In genomic region chr5:169701910-169702451, GRCh38 we compare ENCODE assay signal across 8 cellular contexts.
A peak's percentile ranks its signal among the peaks of the same experiment; 100 is the strongest.
DNase-seq lines count a peak whose midpoint lies in the region; ATAC-seq and TF ChIP-seq lines count a peak whose summit lies in the region.

No MANE protein-coding gene starts in this region.

- H3K4me3 Mint-ChIP-seq in brain: peak overlapping the region in 1 of 5 experiments; percentile 13

- H3K27ac Mint-ChIP-seq in brain: peak overlapping the region in 2 of 5 experiments; percentile 28 to 61

- no peak for TF ChIP-seq EP300 in Ishikawa (IDR thresholded peaks at IDR 0.05; ENCODE audit: borderline replicate concordance)

- H3K36me3 Mint-ChIP-seq in brain: no peaks in the 10 kb centered on the region

- H3K27me3 Mint-ChIP-seq in brain: peaks cover 12% of the 10 kb centered on the region

- no peaks in the 10 kb centered on the region for H3K9me3 Mint-ChIP-seq in brain

- DNase-seq in DMS114 treated with DMSO at 0.1 percent for 48 hours (lab: John Stamatoyannopoulos, UW; ENCODE audit: unreplicated experiment): peak; percentile 30
- DNase-seq in medulla oblongata (ENCODE audit: extremely low spot score): peak; percentile 50
- no peak for DNase-seq in left colon
- DNase-seq in SKM-1 (lab: John Stamatoyannopoulos, UW; ENCODE audit: unreplicated experiment): no peak

- intact Hi-C loops in left colon (cut with DNase I, micrococcal nuclease): no loop called here

- TF ChIP-seq CTCF in brain (conservative IDR thresholded peaks at IDR 0.05): peak; percentile 71 to 80

- ATAC-seq in GM21528 (IDR thresholded peaks at IDR 0.05; ENCODE audit: low FRiP score, unreplicated experiment) (no peak), left colon (no peak), GM21423 (IDR thresholded peaks at IDR 0.05; ENCODE audit: unreplicated experiment) (no peak)

- TF ChIP-seq RAD21 in Ishikawa (IDR thresholded peaks at IDR 0.05; ENCODE audit: low read depth): peak; percentile 33; the same call in 1 of the 2 replicates

- H3K4me1 Mint-ChIP-seq in brain: peaks cover 24% of the 10 kb centered on the region

TF ChIP-seq in Ishikawa, 13 proteins besides CTCF, POLR2A, EP300 and RAD21:
- TF ChIP-seq CEBPB (IDR thresholded peaks at IDR 0.05): no peak
- no peak for TF ChIP-seq ZBTB7A (IDR thresholded peaks at IDR 0.05; ENCODE audit: low read depth)
- no peak for TF ChIP-seq MAX (IDR thresholded peaks at IDR 0.05)
- TF ChIP-seq FOXM1 (IDR thresholded peaks at IDR 0.05; ENCODE audit: borderline replicate concordance, low read depth): no peak
- TF ChIP-seq CREB1 (IDR thresholded peaks at IDR 0.05; ENCODE audit: low read depth): no peak
- no peak for TF ChIP-seq TAF1 (IDR thresholded peaks at IDR 0.05; ENCODE audit: low read depth)
- TF ChIP-seq YY1 (IDR thresholded peaks at IDR 0.05; ENCODE audit: low read depth): no peak
- no peak for TF ChIP-seq REST (IDR thresholded peaks at IDR 0.05; ENCODE audit: low read depth)

Comparison
In these comparisons a context has a peak if more than half of its experiments do, and no peak if none do; other contexts are left out.
1. DNase-seq: peak in DMS114 treated with DMSO at 0.1 percent for 48 hours (single experiment) and medulla oblongata (single experiment); none in left colon (0 of 2) and SKM-1 (single experiment).